ENCODE assay signal across 8 cellular contexts in genomic region chr17:1005361-1005946, GRCh38. TPM values are rescaled to one million over a fixed set of nuclear protein-coding genes. Genes with fewer than 3 reads are reported as not detected.
DNase-seq lines count a peak whose midpoint lies in the region; ATAC-seq and TF ChIP-seq lines count a peak whose summit lies in the region.

No MANE protein-coding gene starts in this region.

- H3K4me1 Mint-ChIP-seq in activated CD4-positive, alpha-beta T cell treated with anti-CD3 and anti-CD28 coated beads, Interleukin-2, amount 10 ng/mL, durations not matched to agents 7 days and 5 days: peaks cover 11% of the 10 kb centered on the region

- no peaks in the 10 kb centered on the region for H3K9me3 ChIP-seq in adrenal gland (replicated peaks in 1 of 3)
- no peaks in the 10 kb centered on the region for H3K9me3 ChIP-seq in hepatocyte (ENCODE audit: low read depth)
- no peaks in the 10 kb centered on the region for H3K9me3 ChIP-seq in stomach
- H3K9me3 ChIP-seq in OCI-LY7 (ENCODE audit: low read length): no peaks in the 10 kb centered on the region
- H3K9me3 ChIP-seq in PC-3 (ENCODE audit: low read length): no peaks in the 10 kb centered on the region

- TF ChIP-seq CTCF in adrenal gland (IDR thresholded peaks at IDR 0.05) (no peak), hepatocyte (IDR thresholded peaks at IDR 0.05; ENCODE audit: poor library complexity) (no peak), stomach (IDR thresholded peaks at IDR 0.05) (no peak), OCI-LY7 (conservative IDR thresholded peaks at IDR 0.05; ENCODE audit: low read length) (no peak), PC-3 (conservative IDR thresholded peaks at IDR 0.05; ENCODE audit: low read depth, low read length) (no peak)

- no peaks in the 10 kb centered on the region for H3K9me3 Mint-ChIP-seq in activated CD4-positive, alpha-beta T cell treated with anti-CD3 and anti-CD28 coated beads, Interleukin-2, amount 10 ng/mL, durations not matched to agents 7 days and 5 days

- BruUV-seq in OCI-LY7 (replicated peaks; lab: Mats Ljungman, UMichigan) (no TSS peak), PC-3 (replicated peaks; lab: Mats Ljungman, UMichigan) (no TSS peak)

- H3K9me2 ChIP-seq in hepatocyte (replicated peaks; ENCODE audit: insufficient read depth): no peaks in the 10 kb centered on the region
- no peaks in the 10 kb centered on the region for H3K9me2 ChIP-seq in OCI-LY7 (ENCODE audit: insufficient read depth, low read length)
- no peaks in the 10 kb centered on the region for H3K9me2 ChIP-seq in PC-3 (replicated peaks; ENCODE audit: low read length)

- no peak overlapping the region for H3K9ac ChIP-seq in PC-3 (ENCODE audit: low read length)

- H3K27me3 ChIP-seq in adrenal gland (no peaks in the 10 kb centered on the region), hepatocyte (no peaks in the 10 kb centered on the region), stomach (no peaks in the 10 kb centered on the region), PC-3 (ENCODE audit: low read length) (no peaks in the 10 kb centered on the region)

- H3K27me3 Mint-ChIP-seq in activated CD4-positive, alpha-beta T cell treated with anti-CD3 and anti-CD28 coated beads, Interleukin-2, amount 10 ng/mL, durations not matched to agents 7 days and 5 days: no peaks in the 10 kb centered on the region

- H3K27ac ChIP-seq in adrenal gland: peak overlapping the region; percentile 44 to 96 (median 74)
- peak overlapping the region; percentile 83 for H3K27ac ChIP-seq in hepatocyte
- peak overlapping the region; percentile 86 to 91 (median 89) for H3K27ac ChIP-seq in stomach
- H3K27ac ChIP-seq in OCI-LY7 (ENCODE audit: low read depth, low read length, poor library complexity, severe bottlenecking): no peak overlapping the region
- H3K27ac ChIP-seq in PC-3 (ENCODE audit: low read length): no peak overlapping the region

- H3K36me3 ChIP-seq in adrenal gland (replicated peaks in 1 of 2) (peaks cover 0 to 63% of the 10 kb centered on the region in 2 donors), hepatocyte (replicated peaks; ENCODE audit: insufficient read depth, low read depth) (no peaks in the 10 kb centered on the region), stomach (peaks cover 48 to 97% (median 93%) of the 10 kb centered on the region in 4 donors), OCI-LY7 (ENCODE audit: insufficient read depth, low read length) (peaks cover 89% of the 10 kb centered on the region), PC-3 (ENCODE audit: low read depth, low read length) (peaks cover 15% of the 10 kb centered on the region; the same call in 1 of the 2 replicates)

- DNase-seq in activated CD4-positive, alpha-beta T cell treated with anti-CD3 and anti-CD28 coated beads, Interleukin-2, amount 10 ng/mL, durations not matched to agents 7 days and 5 days: no peak
- DNase-seq in activated CD4-positive, alpha-beta T cell treated with anti-CD3 and anti-CD28 coated beads, Interleukin-2, amount 50 U/mL, for 4 hours: no peak
- DNase-seq in adrenal gland (peak; percentile 81 to 90 (median 88)), hepatocyte (ENCODE audit: low spot score) (peak; percentile 53), stomach (peak; percentile 85), OCI-LY7 (ENCODE audit: low spot score) (no peak), PC-3 (no peak)
- no peak for DNase-seq in stimulated activated CD4-positive, alpha-beta T cell treated with anti-CD3 and anti-CD28 coated beads, Interleukin-2, amount 100 ng/mL, for 24 hours

- CTCF ChIA-PET in activated CD4-positive, alpha-beta T cell treated with anti-CD3 and anti-CD28 coated beads, Interleukin-2, amount 10 ng/mL, durations not matched to agents 7 days and 5 days (lab: Charles Lee): no interaction called here
- CTCF ChIA-PET in OCI-LY7 (lab: Charles Lee; ENCODE audit: unreplicated experiment) (no interaction called here), PC-3 (lab: Charles Lee) (no interaction called here)

- TF ChIP-seq POLR2A in adrenal gland (IDR thresholded peaks at IDR 0.05): peak in 1 of 2 donors; percentile 48
- TF ChIP-seq POLR2A in stomach (IDR thresholded peaks at IDR 0.05): no peak

- peaks cover 25% of the 10 kb centered on the region for H3K36me3 Mint-ChIP-seq in activated CD4-positive, alpha-beta T cell treated with anti-CD3 and anti-CD28 coated beads, Interleukin-2, amount 10 ng/mL, durations not matched to agents 7 days and 5 days (ENCODE audit: low read depth)

- 18 to 22% (median 20%) methylated on average over 21 to 23 of the region's 23 CpGs for WGBS in adrenal gland, 4 donors
- 70% methylated on average over 23 of the region's 23 CpGs for WGBS in hepatocyte (ENCODE audit: low lambda C conversion rate, missing lambda C conversion rate)
- WGBS in stomach, 5 donors: 10 to 23% (median 16%) methylated on average over 23 of the region's 23 CpGs

- ATAC-seq in PC-3: no peak

- H3K4me3 ChIP-seq in adrenal gland (peak overlapping the region in 1 of 4 donors; percentile 25), hepatocyte (no peak overlapping the region), stomach (peak overlapping the region; percentile 16 to 25 (median 20)), OCI-LY7 (ENCODE audit: low read depth, low read length, poor library complexity, severe bottlenecking) (no peak overlapping the region), PC-3 (ENCODE audit: low read length) (no peak overlapping the region)

- H2AFZ ChIP-seq in hepatocyte (no peak overlapping the region), OCI-LY7 (ENCODE audit: low read length) (no peak overlapping the region), PC-3 (ENCODE audit: low read length) (no peak overlapping the region)

- intact Hi-C loops in adrenal gland (cut with DNase I) (loop anchor here (5.0 kb wide), 2 partner anchors 42 to 52 kb away; no protein-coding TSS in a partner anchor), stomach (cut with DNase I; ENCODE audit: low total_unique reads) (loop anchor here (10.0 kb wide), 1 partner anchor 49 kb away; no protein-coding TSS in a partner anchor), OCI-LY7 (cut with micrococcal nuclease; ENCODE audit: unreplicated experiment) (no loop called here), PC-3 (cut with micrococcal nuclease) (no loop called here)

- peak overlapping the region; percentile 22 for H3K27ac Mint-ChIP-seq in activated CD4-positive, alpha-beta T cell treated with anti-CD3 and anti-CD28 coated beads, Interleukin-2, amount 10 ng/mL, durations not matched to agents 7 days and 5 days

- H3K79me2 ChIP-seq in hepatocyte (no peaks in the 10 kb centered on the region), OCI-LY7 (ENCODE audit: insufficient read depth, low read depth, low read length) (no peaks in the 10 kb centered on the region), PC-3 (ENCODE audit: low read length) (no peaks in the 10 kb centered on the region)

- POLR2A ChIA-PET in activated CD4-positive, alpha-beta T cell treated with anti-CD3 and anti-CD28 coated beads, Interleukin-2, amount 10 ng/mL, durations not matched to agents 7 days and 5 days (lab: Charles Lee): no interaction called here
- POLR2A ChIA-PET in OCI-LY7 (lab: Charles Lee) (no interaction called here), PC-3 (lab: Charles Lee; ENCODE audit: unreplicated experiment) (no interaction called here)

- H3K4me3 Mint-ChIP-seq in activated CD4-positive, alpha-beta T cell treated with anti-CD3 and anti-CD28 coated beads, Interleukin-2, amount 10 ng/mL, durations not matched to agents 7 days and 5 days: no peak overlapping the region

- no peaks in the 10 kb centered on the region for H3F3A ChIP-seq in PC-3 (ENCODE audit: low read length, unreplicated experiment)

- H3K4me2 ChIP-seq in hepatocyte (peak overlapping the region; percentile 41), OCI-LY7 (ENCODE audit: low read length) (no peak overlapping the region), PC-3 (ENCODE audit: low read length) (no peak overlapping the region)

- no peak for TF ChIP-seq EP300 in stomach (IDR thresholded peaks at IDR 0.05)

- H4K20me1 ChIP-seq in hepatocyte (ENCODE audit: insufficient read depth, poor library complexity, severe bottlenecking): no peaks in the 10 kb centered on the region
- no peaks in the 10 kb centered on the region for H4K20me1 ChIP-seq in OCI-LY7 (ENCODE audit: insufficient read depth, low read length)
- no peaks in the 10 kb centered on the region for H4K20me1 ChIP-seq in PC-3 (ENCODE audit: low read length)

- H3K4me1 ChIP-seq in adrenal gland (replicated peaks in 1 of 2): peaks cover 32 to 60% of the 10 kb centered on the region in 2 donors
- H3K4me1 ChIP-seq in hepatocyte (ENCODE audit: insufficient read depth): peaks cover 51% of the 10 kb centered on the region
- H3K4me1 ChIP-seq in stomach: peaks cover 59 to 92% (median 78%) of the 10 kb centered on the region in 4 donors
- no peaks in the 10 kb centered on the region for H3K4me1 ChIP-seq in OCI-LY7 (ENCODE audit: insufficient read depth, low read length, poor library complexity, severe bottlenecking)
- no peaks in the 10 kb centered on the region for H3K4me1 ChIP-seq in PC-3 (ENCODE audit: insufficient read depth, low read length)

RNA-seq across cellular contexts. Expression of gene TIMM22, which starts 8.5 kb away (rescaled TPM):
- total RNA-seq in activated CD4-positive, alpha-beta T cell treated with anti-CD3 and anti-CD28 coated beads, Interleukin-2, amount 10 ng/mL, durations not matched to agents 7 days and 5 days: 1 to 10 TPM; 8.4 to 9.2 TPM
- total RNA-seq in adrenal gland: 10 to 100 TPM; 13.7 to 49.0 (median 15.2) TPM
- 10 to 100 TPM in 1 of 3 donors, 1 to 10 TPM in 2; 7.8 to 17.8 (median 8.4) TPM for polyA plus RNA-seq in adrenal gland
- 16.2 and 16.7 TPM in 2 replicates for total RNA-seq in hepatocyte
- 18.4 and 25.3 TPM in 2 replicates for polyA plus RNA-seq in hepatocyte
- 10 to 100 TPM in 2 of 5 donors, 1 to 10 TPM in 2, under 1 TPM in 1; 0.29 to 22.6 (median 8.9) TPM for total RNA-seq in stomach
- 1 to 10 TPM; 7.3 to 9.5 (median 8.6) TPM for polyA plus RNA-seq in stomach
- 12.8 and 15.7 TPM in 2 replicates for total RNA-seq in OCI-LY7 (2014; rRNA removed; shearing (Covaris generic))
- 10.6 and 13.8 TPM in 2 replicates for total RNA-seq in OCI-LY7 (2022)
- 17.2 and 17.7 TPM in 2 replicates for total RNA-seq in PC-3 (2014; rRNA removed)

RNA-seq across cellular contexts. Expression of gene NXN, which starts 25.9 kb away (rescaled TPM):
- total RNA-seq in activated CD4-positive, alpha-beta T cell treated with anti-CD3 and anti-CD28 coated beads, Interleukin-2, amount 10 ng/mL, durations not matched to agents 7 days and 5 days: under 1 TPM; 0.22 to 0.65 TPM
- total RNA-seq in adrenal gland (10 to 100 TPM in 7 of 8 donors, 1 to 10 TPM in 1; 8.3 to 24.7 (median 14.4) TPM), hepatocyte (55.0 and 58.7 TPM in 2 replicates), stomach (10 to 100 TPM; 21.0 to 47.8 (median 26.9) TPM), OCI-LY7 (2022) (2.0 and 2.8 TPM in 2 replicates), PC-3 (2014; rRNA removed) (20.8 and 25.6 TPM in 2 replicates)
- polyA plus RNA-seq in adrenal gland (1 to 10 TPM; 3.9 to 9.6 (median 5.7) TPM), hepatocyte (74.1 and 88.0 TPM in 2 replicates), stomach (10 to 100 TPM; 17.9 to 33.8 (median 23.2) TPM)
- 0.93 and 1.3 TPM in 2 replicates for total RNA-seq in OCI-LY7 (2014; rRNA removed; shearing (Covaris generic))

Comparison
In these comparisons a context has a peak if more than half of its experiments do, and no peak if none do; other contexts are left out.
1. DNase-seq: peak in adrenal gland (7 of 7), hepatocyte (single experiment) and stomach (single experiment); none in activated CD4-positive, alpha-beta T cell treated with anti-CD3 and anti-CD28 coated beads, Interleukin-2, amount 10 ng/mL, durations not matched to agents 7 days and 5 days (single experiment), activated CD4-positive, alpha-beta T cell treated with anti-CD3 and anti-CD28 coated beads, Interleukin-2, amount 50 U/mL, for 4 hours (0 of 2), OCI-LY7 (single experiment), PC-3 (single experiment) and stimulated activated CD4-positive, alpha-beta T cell treated with anti-CD3 and anti-CD28 coated beads, Interleukin-2, amount 100 ng/mL, for 24 hours (0 of 2).
2. H3K27ac ChIP-seq: peak in adrenal gland (5 of 5), hepatocyte (single experiment) and stomach (5 of 5); none in OCI-LY7 (single experiment) and PC-3 (single experiment).
3. H3K4me3 ChIP-seq: peak in stomach (4 of 4); none in hepatocyte (single experiment), OCI-LY7 (single experiment) and PC-3 (single experiment).
4. intact Hi-C loops: an anchor here in adrenal gland (5.0 kb wide) and stomach (10.0 kb wide); none called in OCI-LY7 and PC-3.